ENCODE assay signal across 8 cellular contexts in the genomic region with DNA sequence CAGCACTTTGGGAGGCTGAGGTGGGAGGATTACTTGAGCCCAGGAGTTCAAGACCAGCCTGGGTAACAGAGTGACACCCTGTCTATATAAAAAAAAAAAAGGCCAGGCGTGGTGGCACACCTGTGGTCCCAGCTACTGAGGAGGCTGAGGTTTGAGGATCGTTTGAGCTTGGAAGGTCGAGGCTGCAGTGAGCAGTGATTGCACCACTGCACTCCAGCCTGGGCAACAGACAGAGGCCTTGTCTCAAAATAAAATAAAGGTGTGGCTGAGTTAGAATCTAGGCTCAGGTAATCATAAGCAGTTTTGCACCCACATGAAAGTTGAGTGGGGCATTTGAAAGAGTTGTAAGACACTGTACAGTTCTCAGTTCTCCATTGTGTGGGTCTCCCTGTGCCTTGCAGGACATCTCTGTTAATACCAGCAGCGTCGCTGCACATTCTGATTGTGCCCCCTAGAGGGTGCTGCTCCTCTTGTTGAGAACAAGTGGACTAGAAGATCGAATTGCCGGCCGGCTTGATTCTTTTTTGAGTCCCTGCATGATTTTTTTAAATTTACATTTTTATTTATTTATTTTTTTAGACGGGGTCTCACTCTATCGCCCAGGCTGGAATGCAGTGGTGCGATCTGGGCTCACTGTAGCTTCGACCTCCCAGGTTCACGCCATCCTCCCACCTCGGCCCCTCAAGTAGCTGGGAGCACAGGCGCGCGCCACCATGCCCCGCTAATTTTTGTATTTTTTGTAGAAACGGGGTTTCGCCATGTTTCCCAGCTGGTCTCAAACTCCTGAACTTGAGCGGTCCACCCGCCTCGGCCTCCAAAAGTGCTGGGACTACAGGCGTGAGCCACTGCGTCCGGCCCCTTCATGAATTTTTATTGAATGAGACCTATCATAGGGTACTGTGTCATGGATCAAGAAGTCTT.
A peak's percentile ranks its signal among the peaks of the same experiment; 100 is the strongest.
DNase-seq lines count a peak whose midpoint lies in the region; ATAC-seq and TF ChIP-seq lines count a peak whose summit lies in the region.

No MANE protein-coding gene starts in this region.

- peaks cover 1% of the 10 kb centered on the region for H3K36me3 Mint-ChIP-seq in activated naive CD4-positive, alpha-beta T cell treated with anti-CD3 and anti-CD28 coated beads for 36 hours (ENCODE audit: low read depth)

- in situ Hi-C loops in HAP-1 (cut with MboI; ENCODE audit: low sequenced_read_pairs), result loop anchor here (5.0 to 10.0 kb wide), 2 partner anchors 98 to 241 kb away; no protein-coding TSS in a partner anchor

- no peak for TF ChIP-seq EP300 in sigmoid colon (IDR thresholded peaks at IDR 0.05)

- H3K4me3 ChIP-seq in HAP-1, result no peak overlapping the region
- no peak overlapping the region for H3K4me3 ChIP-seq in LNCaP clone FGC (ENCODE audit: low read depth, low read length)
- no peak overlapping the region for H3K4me3 ChIP-seq in heart left ventricle
- no peak overlapping the region for H3K4me3 ChIP-seq in sigmoid colon

- H3K4me1 Mint-ChIP-seq in activated naive CD4-positive, alpha-beta T cell treated with anti-CD3 and anti-CD28 coated beads for 36 hours (ENCODE audit: low read depth), result no peaks in the 10 kb centered on the region

- no peaks in the 10 kb centered on the region for H3K9me3 Mint-ChIP-seq in activated naive CD4-positive, alpha-beta T cell treated with anti-CD3 and anti-CD28 coated beads for 36 hours

- TF ChIP-seq CTCF in GM12872 (IDR thresholded peaks at IDR 0.05; ENCODE audit: insufficient read depth, low read depth, low read length) (peak; percentile 58), LNCaP clone FGC (IDR thresholded peaks at IDR 0.05; ENCODE audit: control insufficient read depth, extremely low read depth, insufficient read depth) (peak; percentile 69), heart left ventricle (IDR thresholded peaks at IDR 0.05) (peak; percentile 27 to 61 (median 50)), sigmoid colon (IDR thresholded peaks at IDR 0.05) (peak in 3 of 4 experiments; percentile 7 to 44 (median 16))

- intact Hi-C loops in activated naive CD4-positive, alpha-beta T cell treated with anti-CD3 and anti-CD28 coated beads for 36 hours (cut with micrococcal nuclease), result loop anchor here (1.0 to 5.0 kb wide), 4 partner anchors 78 to 973 kb away; no protein-coding TSS in a partner anchor
- intact Hi-C loops in heart left ventricle (cut with DNase I) (loop anchor here in 7 of 10 donors (2.0 to 10.0 kb wide), 5 partner anchors 91 to 241 kb away; no protein-coding TSS in a partner anchor), sigmoid colon (cut with DNase I) (loop anchor here (2.0 kb wide), 1 partner anchor 99 kb away; no protein-coding TSS in a partner anchor)

- TF ChIP-seq POLR2A in heart left ventricle (IDR thresholded peaks at IDR 0.05), result no peak
- TF ChIP-seq POLR2A in sigmoid colon (IDR thresholded peaks at IDR 0.05), result no peak

- H3K36me3 ChIP-seq in HAP-1 (replicated peaks) (no peaks in the 10 kb centered on the region), heart left ventricle (no peaks in the 10 kb centered on the region), sigmoid colon (no peaks in the 10 kb centered on the region)

- H3K27me3 Mint-ChIP-seq in activated naive CD4-positive, alpha-beta T cell treated with anti-CD3 and anti-CD28 coated beads for 36 hours (ENCODE audit: low read depth), result no peaks in the 10 kb centered on the region

- 59 to 64% (median 62%) methylated on average over 26 of the region's 26 CpGs for WGBS in heart left ventricle, 4 donors
- WGBS in sigmoid colon, 2 donors, result 58 to 65% methylated on average over 26 of the region's 26 CpGs

- H3K4me3 Mint-ChIP-seq in activated naive CD4-positive, alpha-beta T cell treated with anti-CD3 and anti-CD28 coated beads for 36 hours, result no peak overlapping the region

- H3K27me3 ChIP-seq in HAP-1 (ENCODE audit: low read depth) (no peaks in the 10 kb centered on the region), heart left ventricle (peaks cover 0 to 5% (median 0%) of the 10 kb centered on the region in 9 donors), sigmoid colon (no peaks in the 10 kb centered on the region)

- DNase-seq in HAP-1 (ENCODE audit: low spot score in 2 of 2) (peak; percentile 81 to 90), LNCaP clone FGC (ENCODE audit: low read depth) (peak; percentile 32), SHP77 treated with DMSO at 0.1 percent for 48 hours (lab: John Stamatoyannopoulos, UW) (peak; percentile 3), heart left ventricle (peak; percentile 20 to 54 (median 41)), sigmoid colon (peak; percentile 69), NCI-H1048 (lab: John Stamatoyannopoulos, UW) (no peak)
- DNase-seq in activated naive CD4-positive, alpha-beta T cell treated with anti-CD3 and anti-CD28 coated beads for 36 hours, result peak; percentile 79

- H3K27ac ChIP-seq in heart left ventricle (no peak overlapping the region), sigmoid colon (no peak overlapping the region)

- peak in 1 of 4 donors; percentile 62 for ATAC-seq in heart left ventricle

- CTCF ChIA-PET in activated naive CD4-positive, alpha-beta T cell treated with anti-CD3 and anti-CD28 coated beads for 36 hours (lab: Charles Lee), result interaction anchor here (0.7 to 1.6 kb wide), 2 partner anchors 17 to 98 kb away, joined by 4 to 12 read pairs; no protein-coding TSS in a partner anchor

- H3K4me1 ChIP-seq in HAP-1, result no peaks in the 10 kb centered on the region
- H3K4me1 ChIP-seq in heart left ventricle, result no peaks in the 10 kb centered on the region
- H3K4me1 ChIP-seq in sigmoid colon, result no peaks in the 10 kb centered on the region

- no peaks in the 10 kb centered on the region for H3K9me3 ChIP-seq in HAP-1
- H3K9me3 ChIP-seq in heart left ventricle, result no peaks in the 10 kb centered on the region
- H3K9me3 ChIP-seq in sigmoid colon, result no peaks in the 10 kb centered on the region

- no peak overlapping the region for H3K27ac Mint-ChIP-seq in activated naive CD4-positive, alpha-beta T cell treated with anti-CD3 and anti-CD28 coated beads for 36 hours

Comparison
In these comparisons a context has a peak if more than half of its experiments do, and no peak if none do; other contexts are left out.
1. CTCF ChIP-seq: peak in every context shown above with its lines; median percentile 69 in LNCaP clone FGC; 58 in GM12872; 50 in heart left ventricle; 16 in sigmoid colon.